ENCODE assay signal across 16 cellular contexts in genomic region chr1:114336360-114336759, GRCh38.
DNase-seq lines count a peak whose midpoint lies in the region; ATAC-seq and TF ChIP-seq lines count a peak whose summit lies in the region.
"Had no signal": no experiment of that assay in that cellular context is flagged by ENCODE, and none has a peak within 500 bp of the region (broad histone marks: within the 10 kb centered on the region; RNA-seq: fewer than 3 reads in every experiment).

No MANE protein-coding gene starts in this region.

- in situ Hi-C loops in KBM-7 (cut with MboI; ENCODE audit: low pct_unique_long_range_greater_than_20kb, low sequenced_read_pairs) = no loop called here

- no peaks in the 10 kb centered on the region for H3K4me1 ChIP-seq in esophagus muscularis mucosa
- H3K4me1 ChIP-seq: SJSA1 had no signal

- WGBS in esophagus muscularis mucosa = 88% methylated on average over 2 of the region's 2 CpGs

- H3K4me3 ChIP-seq in esophagus muscularis mucosa = no peak overlapping the region
- H3K4me3 ChIP-seq: SJSA1 had no signal

- no peaks in the 10 kb centered on the region for H3K36me3 Mint-ChIP-seq in stimulated activated memory B cell treated with anti-CD40 and anti-IgM and Interleukin-4, amounts not matched to agents 10 μg/mL and 1 μg/mL and 100 μg/mL, for 72 hours
- H3K36me3 Mint-ChIP-seq: IgD-negative memory B cell had no signal

- no peaks in the 10 kb centered on the region for H3K9me3 Mint-ChIP-seq in stimulated activated memory B cell treated with anti-CD40 and anti-IgM and Interleukin-4, amounts not matched to agents 10 μg/mL and 1 μg/mL and 100 μg/mL, for 72 hours
- H3K9me3 Mint-ChIP-seq: H9; IgD-negative memory B cell; T-helper 2 cell treated with Interferon-gamma antibody and Interleukin-4, amounts not matched to agents 5 μg/mL and 100 μg/mL, for 36 hours had no signal

- H3K4me3 Mint-ChIP-seq in stimulated activated memory B cell treated with anti-CD40 and anti-IgM and Interleukin-4, amounts not matched to agents 10 μg/mL and 1 μg/mL and 100 μg/mL, for 72 hours = no peak overlapping the region
- H3K4me3 Mint-ChIP-seq: H9; T-helper 2 cell treated with Interferon-gamma antibody and Interleukin-4, amounts not matched to agents 5 μg/mL and 100 μg/mL, for 36 hours had no signal

- H3K27me3 Mint-ChIP-seq in stimulated activated memory B cell treated with anti-CD40 and anti-IgM and Interleukin-4, amounts not matched to agents 10 μg/mL and 1 μg/mL and 100 μg/mL, for 72 hours = peaks cover 56% of the 10 kb centered on the region

- no peaks in the 10 kb centered on the region for H3K27me3 ChIP-seq in esophagus muscularis mucosa

- no peak for TF ChIP-seq EP300 in esophagus muscularis mucosa (IDR thresholded peaks at IDR 0.05)

- no peaks in the 10 kb centered on the region for H3K4me1 Mint-ChIP-seq in stimulated activated memory B cell treated with anti-CD40 and anti-IgM and Interleukin-4, amounts not matched to agents 10 μg/mL and 1 μg/mL and 100 μg/mL, for 72 hours

- intact Hi-C loops in esophagus muscularis mucosa (cut with DNase I) = no loop called here

- H3K27ac ChIP-seq in esophagus muscularis mucosa (replicated peaks in 1 of 4) = no peak overlapping the region
- H3K27ac ChIP-seq: RWPE1, SJSA1 had no signal

- no peak for TF ChIP-seq CTCF in esophagus muscularis mucosa (IDR thresholded peaks at IDR 0.05)

- no peaks in the 10 kb centered on the region for H3K9me3 ChIP-seq in esophagus muscularis mucosa
- H3K9me3 ChIP-seq: SJSA1 had no signal

- no peaks in the 10 kb centered on the region for H3K36me3 ChIP-seq in esophagus muscularis mucosa
- H3K36me3 ChIP-seq: SJSA1 had no signal

- DNase-seq in KBM-7 (peak; percentile 12), NCI-H1105 (lab: John Stamatoyannopoulos, UW) (peak; percentile 5), OCI-M1 (lab: John Stamatoyannopoulos, UW) (peak; percentile 11), esophagus muscularis mucosa (ENCODE audit: extremely low spot score) (peak; percentile 19), GM19238 (ENCODE audit: insufficient read length, low spot score) (no peak)
- DNase-seq in activated naive CD4-positive, alpha-beta T cell treated with Interleukin-2 at 50 U/mL for 16 hours = no peak
- DNase-seq: COR-L47, H9, NCI-H146, PC-3, SW 1271 had no signal

- TF ChIP-seq POLR2A in esophagus muscularis mucosa (IDR thresholded peaks at IDR 0.05; ENCODE audit: low read depth) = no peak

- no peak overlapping the region for H3K27ac Mint-ChIP-seq in stimulated activated memory B cell treated with anti-CD40 and anti-IgM and Interleukin-4, amounts not matched to agents 10 μg/mL and 1 μg/mL and 100 μg/mL, for 72 hours
- H3K27ac Mint-ChIP-seq: T-helper 2 cell treated with Interferon-gamma antibody and Interleukin-4, amounts not matched to agents 5 μg/mL and 100 μg/mL, for 36 hours had no signal

- ATAC-seq in stimulated activated memory B cell treated with anti-CD40 and anti-IgM and Interleukin-4, amounts not matched to agents 10 μg/mL and 1 μg/mL and 100 μg/mL, for 72 hours = no peak
- ATAC-seq: PC-3 had no signal

Comparison
In these comparisons a context has a peak if more than half of its experiments do, and no peak if none do; other contexts are left out.
1. DNase-seq: peak in KBM-7 (single experiment), NCI-H1105 (single experiment), OCI-M1 (single experiment) and esophagus muscularis mucosa (single experiment); none in GM19238 (single experiment) and activated naive CD4-positive, alpha-beta T cell treated with Interleukin-2 at 50 U/mL for 16 hours (single experiment).